Comparison of ENCODE assay signal across 8 cellular contexts in the genomic region with DNA sequence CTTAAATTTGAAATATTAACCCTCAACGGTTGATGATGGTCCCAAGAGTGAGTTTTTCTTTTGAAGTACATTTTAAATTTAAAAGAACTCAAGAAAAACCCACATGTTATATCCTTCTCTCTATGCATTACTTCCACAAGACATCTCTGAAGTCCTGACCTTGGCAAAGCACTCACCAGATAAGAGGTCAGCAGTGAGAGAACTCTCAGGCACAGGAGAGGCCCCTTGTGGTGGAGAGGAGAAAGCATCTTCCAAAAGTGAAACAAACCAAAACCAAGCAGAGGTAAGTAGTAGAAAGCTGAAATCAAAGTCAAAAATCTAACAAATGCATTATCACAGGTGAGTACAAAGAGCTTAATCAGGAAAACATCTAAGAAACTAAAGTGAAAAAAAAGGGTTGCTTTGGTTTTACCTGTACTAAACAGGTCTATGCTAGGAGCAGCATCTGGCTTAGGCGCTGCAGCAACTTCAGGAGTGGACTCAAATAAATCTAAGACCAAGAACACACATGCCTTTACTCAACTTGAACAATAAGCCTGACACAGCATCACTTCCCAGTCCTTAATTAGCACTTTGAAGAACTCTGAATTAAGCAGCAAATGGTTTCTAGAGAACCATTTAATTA.
A peak's percentile ranks its signal among the peaks of the same experiment; 100 is the strongest.
DNase-seq lines count a peak whose midpoint lies in the region; ATAC-seq and TF ChIP-seq lines count a peak whose summit lies in the region.

No MANE protein-coding gene starts in this region.

- DNase-seq in DMS 273 (lab: John Stamatoyannopoulos, UW; ENCODE audit: unreplicated experiment) (peak; percentile 52), DMS 273 treated with DMSO at 0.1 percent for 48 hours (lab: John Stamatoyannopoulos, UW) (no peak), GM23248 (peak; percentile 38), HuH-7.5 (ENCODE audit: low spot score) (peak; percentile 8), WTC11 (ENCODE audit: low spot score) (peak; percentile 22), neural crest cell (ENCODE audit: low read depth, low spot score) (no peak), cerebellum (ENCODE audit: low spot score) (no peak)
- DNase-seq in activated CD4-positive, alpha-beta T cell treated with anti-CD3 and anti-CD28 coated beads, Interleukin-2, amount 50 U/mL, for 48 hours = no peak

- no peaks in the 10 kb centered on the region for H3K27me3 ChIP-seq in GM23248 (replicated peaks; ENCODE audit: insufficient read depth)

- no peak overlapping the region for H3K27ac ChIP-seq in GM23248

- POLR2A ChIA-PET in WTC11 (lab: Charles Lee) = no interaction called here

- ATAC-seq in WTC11 = peak; percentile 96

- no peak overlapping the region for H3K4me2 ChIP-seq in GM23248 (ENCODE audit: unreplicated experiment)

- H3K9me3 Mint-ChIP-seq in WTC11 (peaks cover 4% of the 10 kb centered on the region), neural crest cell (no peaks in the 10 kb centered on the region)

- no peak overlapping the region for H3K4me3 Mint-ChIP-seq in WTC11
- no peak overlapping the region for H3K4me3 Mint-ChIP-seq in neural crest cell

- no peaks in the 10 kb centered on the region for H3K9me2 ChIP-seq in GM23248 (ENCODE audit: insufficient read depth)

- H3K4me1 ChIP-seq in GM23248 (ENCODE audit: insufficient read depth) = no peaks in the 10 kb centered on the region; the same call in 1 of the 2 replicates

- no peaks in the 10 kb centered on the region for H4K20me1 ChIP-seq in GM23248 (ENCODE audit: insufficient read depth)

- in situ Hi-C loops in GM23248 (cut with MboI) = no loop called here

- no peaks in the 10 kb centered on the region for H3K79me2 ChIP-seq in GM23248 (ENCODE audit: insufficient read depth)

- 71 to 72% methylated on average over 2 of the region's 2 CpGs for WGBS in GM23248 (ENCODE audit: low coverage in 1 of 2, low lambda C conversion rate in 2 of 2, missing lambda C conversion rate in 2 of 2), 2 experiments

- no peaks in the 10 kb centered on the region for H3F3A ChIP-seq in GM23248 (ENCODE audit: insufficient read depth)

- no peak overlapping the region for H3K9ac ChIP-seq in GM23248

- H3K4me3 ChIP-seq in GM23248 = no peak overlapping the region

- TF ChIP-seq CTCF in WTC11 (IDR thresholded peaks at IDR 0.05) (peak; percentile 24; the same call in 1 of the 2 replicates), neural crest cell (conservative IDR thresholded peaks at IDR 0.05) (peak; percentile 54)

- CTCF ChIA-PET in WTC11 (lab: Charles Lee) = interaction anchor here (0.6 to 2.0 kb wide), 4 partner anchors 10 to 260 kb away, joined by 3 to 7 read pairs (median 4); a partner anchor contains a TSS

- H3K27ac Mint-ChIP-seq in WTC11 = no peak overlapping the region
- no peak overlapping the region for H3K27ac Mint-ChIP-seq in neural crest cell (ENCODE audit: unreplicated experiment)

- H3K36me3 ChIP-seq in GM23248 (ENCODE audit: low read depth) = no peaks in the 10 kb centered on the region

- no peaks in the 10 kb centered on the region for H3K9me3 ChIP-seq in GM23248 (ENCODE audit: low read depth)

- no peak overlapping the region for H2AFZ ChIP-seq in GM23248

- H3K27me3 Mint-ChIP-seq in WTC11 (ENCODE audit: low read depth) (no peaks in the 10 kb centered on the region), neural crest cell (ENCODE audit: low read depth) (no peaks in the 10 kb centered on the region)

- peaks cover 5% of the 10 kb centered on the region for H3K4me1 Mint-ChIP-seq in WTC11
- H3K4me1 Mint-ChIP-seq in neural crest cell = peaks cover 11% of the 10 kb centered on the region

- 0 out of 2 replicates have a peak, but pooled peaks cover 3% of the 10 kb centered on the region for H3K36me3 Mint-ChIP-seq in WTC11
- H3K36me3 Mint-ChIP-seq in neural crest cell (ENCODE audit: low read depth) = peaks cover 3% of the 10 kb centered on the region

TF ChIP-seq in WTC11, 78 proteins besides CTCF, POLR2A, EP300 and RAD21:
- no peak for TF ChIP-seq SMAD3 (CRISPR knock-in tag; IDR thresholded peaks at IDR 0.05; ENCODE audit: borderline replicate concordance)

Comparison
In these comparisons a context has a peak if more than half of its experiments do, and no peak if none do; other contexts are left out.
1. DNase-seq: peak in DMS 273 (single experiment), GM23248 (single experiment), HuH-7.5 (single experiment) and WTC11 (single experiment); none in DMS 273 treated with DMSO at 0.1 percent for 48 hours (single experiment), neural crest cell (single experiment), cerebellum (single experiment) and activated CD4-positive, alpha-beta T cell treated with anti-CD3 and anti-CD28 coated beads, Interleukin-2, amount 50 U/mL, for 48 hours (0 of 2).